In the genomic region with DNA sequence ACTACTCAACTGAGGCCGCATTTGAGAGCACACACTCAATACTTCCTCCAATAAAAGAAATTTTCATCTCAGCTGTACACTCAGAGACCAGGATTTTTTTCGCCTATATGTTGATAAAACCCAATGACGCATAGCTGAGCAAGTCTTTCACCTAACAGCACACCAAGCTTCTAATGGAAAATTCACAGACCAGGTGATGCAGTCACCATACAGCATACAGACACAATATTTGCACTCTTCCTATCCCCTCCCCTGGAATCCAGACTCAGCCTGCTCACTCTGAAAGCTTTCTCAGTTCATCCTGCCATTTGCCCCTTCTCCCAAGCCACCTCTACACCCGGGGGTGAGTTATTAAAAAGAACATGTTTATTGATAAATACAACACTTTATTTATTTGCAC, we compare ENCODE assay signal across 8 cellular contexts. TPM values are rescaled to one million over a fixed set of nuclear protein-coding genes. Genes with fewer than 3 reads are reported as not detected.
A peak's percentile ranks its signal among the peaks of the same experiment; 100 is the strongest.
DNase-seq lines count a peak whose midpoint lies in the region; ATAC-seq and TF ChIP-seq lines count a peak whose summit lies in the region.

No MANE protein-coding gene starts in this region.

- no peaks in the 10 kb centered on the region for H3K9me3 Mint-ChIP-seq in Caco-2 (ENCODE audit: unreplicated experiment)

- H3K9me3 ChIP-seq in Caco-2 = no peaks in the 10 kb centered on the region

- POLR2A ChIA-PET in Caco-2 (lab: Charles Lee) = no interaction called here

- peak overlapping the region; percentile 80 for H3K27ac Mint-ChIP-seq in Caco-2 (ENCODE audit: unreplicated experiment)

- peaks cover 11% of the 10 kb centered on the region; the same call in 1 of the 2 replicates for H3K4me1 ChIP-seq in Caco-2

- no peaks in the 10 kb centered on the region for H3K27me3 Mint-ChIP-seq in Caco-2 (ENCODE audit: insufficient read depth, unreplicated experiment)

- peaks cover 7% of the 10 kb centered on the region for H3K36me3 Mint-ChIP-seq in Caco-2 (ENCODE audit: insufficient read depth, unreplicated experiment)

- H3K4me3 ChIP-seq in Caco-2 (ENCODE audit: low read depth, low read length) = peak overlapping the region; percentile 77

- no TSS peak for BruUV-seq in Caco-2 (replicated peaks; lab: Mats Ljungman, UMichigan)

- no peaks in the 10 kb centered on the region for H3K36me3 ChIP-seq in Caco-2 (ENCODE audit: control insufficient read depth, insufficient read depth, low read length)

- TF ChIP-seq POLR2A in erythroblast (IDR thresholded peaks at IDR 0.05; ENCODE audit: low read length) = peak; percentile 54

- peaks cover 16% of the 10 kb centered on the region for H3K4me1 Mint-ChIP-seq in Caco-2 (ENCODE audit: low read depth, unreplicated experiment)

- H3K4me3 Mint-ChIP-seq in Caco-2 (ENCODE audit: unreplicated experiment) = peak overlapping the region; percentile 82

- DNase-seq in Caco-2 (peak; percentile 38 to 46), HPDE6-E6E7 (ENCODE audit: extremely low spot score) (peak; percentile 12), SK-N-DZ (ENCODE audit: low spot score) (peak; percentile 37), erythroblast (lab: John Stamatoyannopoulos, UW) (peak; percentile 59 to 71), pons (ENCODE audit: low spot score) (peak; percentile 17)
- DNase-seq in stimulated activated naive CD4-positive, alpha-beta T cell treated with Interleukin-2 at 50 U/mL for 16 hours (lab: John Stamatoyannopoulos, UW) = no peak

- ATAC-seq in HG03039 (IDR thresholded peaks at IDR 0.05; ENCODE audit: unreplicated experiment) (no peak), GM18868 (IDR thresholded peaks at IDR 0.05; ENCODE audit: unreplicated experiment) (no peak)

- no peak for TF ChIP-seq CTCF in Caco-2 (IDR thresholded peaks at IDR 0.05; ENCODE audit: insufficient read depth in 1 of 2, low read depth in 1 of 2, low read length in 1 of 2, severe bottlenecking in 1 of 2, unreplicated experiment in 1 of 2)

- intact Hi-C loops in Caco-2 (cut with micrococcal nuclease; ENCODE audit: unreplicated experiment) = loop anchor here (5.0 kb wide), 2 partner anchors 93 to 232 kb away; no protein-coding TSS in a partner anchor

- no peaks in the 10 kb centered on the region for H3K27me3 ChIP-seq in Caco-2 (replicated peaks; ENCODE audit: control insufficient read depth, insufficient read depth, low read length)

- CTCF ChIA-PET in Caco-2 (lab: Charles Lee) = no interaction called here

RNA-seq across cellular contexts. Expression of a gene that starts 1.7 kb away (rescaled TPM):
- 36.4 and 36.5 TPM in 2 replicates for total RNA-seq in Caco-2 (2022)
- polyA plus RNA-seq in SK-N-DZ (2014; cell fraction: cytosol; rRNA removed) = 63.1 and 84.2 TPM in 2 replicates
- 32.3 and 34.4 TPM in 2 replicates for polyA plus RNA-seq in SK-N-DZ (2014; cell fraction: nucleus; rRNA removed)
